In the genomic region with DNA sequence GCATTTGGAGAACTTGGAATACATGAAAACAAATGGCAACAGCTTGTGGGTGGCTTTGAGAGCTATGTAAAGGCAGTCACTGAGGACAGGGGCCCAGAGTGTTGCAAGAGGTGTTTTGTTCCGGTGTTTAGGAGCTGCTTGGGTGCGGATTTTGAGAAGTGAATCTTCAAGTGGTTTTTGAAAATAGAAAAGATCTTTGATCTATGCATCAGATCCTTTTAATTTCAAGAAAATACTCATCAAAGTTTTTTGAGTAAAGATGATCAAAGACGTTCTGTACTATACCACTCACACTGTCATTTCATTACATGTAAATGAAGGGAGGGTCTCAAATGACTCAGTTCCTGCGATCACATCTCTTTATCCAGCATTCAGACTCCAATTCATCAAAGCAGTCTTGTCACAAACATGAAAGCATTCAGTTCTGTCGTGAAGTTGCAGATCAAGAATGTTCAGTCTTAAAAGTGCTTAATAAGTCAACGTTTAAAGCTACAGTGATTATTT, we compare ENCODE assay signal across 9 cellular contexts.
A peak's percentile ranks its signal among the peaks of the same experiment; 100 is the strongest.
DNase-seq lines count a peak whose midpoint lies in the region; ATAC-seq and TF ChIP-seq lines count a peak whose summit lies in the region.
"Had no signal": no experiment of that assay in that cellular context is flagged by ENCODE, and none has a peak within 500 bp of the region (broad histone marks: within the 10 kb centered on the region; RNA-seq: fewer than 3 reads in every experiment).

No MANE protein-coding gene starts in this region.

- H3K36me3 Mint-ChIP-seq in stimulated activated effector memory CD8-positive, alpha-beta T cell treated with anti-CD3 and anti-CD28 coated beads, Interleukin-12 subunit alpha, Interleukin-12 subunit beta, amount 100 ng/mL, for 72 hours, result no peaks in the 10 kb centered on the region

- H3K9me3 ChIP-seq in left ventricle myocardium inferior (replicated peaks), result peaks cover 11% of the 10 kb centered on the region
- H3K9me3 ChIP-seq: stomach had no signal

- no peak for TF ChIP-seq CTCF in left ventricle myocardium inferior (IDR thresholded peaks at IDR 0.05; ENCODE audit: borderline replicate concordance)

- no peaks in the 10 kb centered on the region for H3K36me3 ChIP-seq in left ventricle myocardium inferior
- H3K36me3 ChIP-seq: stomach had no signal

- DNase-seq in activated T-cell treated with anti-CD3 and anti-CD28 coated beads, Interleukin-2, amount 50 U/mL, for 48 hours, result peak; percentile 56 to 61
- peak in 1 of 2 donors; percentile 60 for DNase-seq in stimulated activated effector memory CD8-positive, alpha-beta T cell treated with anti-CD3 and anti-CD28 coated beads, Interleukin-12 subunit alpha, Interleukin-12 subunit beta, amount 100 ng/mL, for 72 hours (ENCODE audit: low spot score in 2 of 2)
- no peak for DNase-seq in sciatic nerve (ENCODE audit: low spot score)
- no peak for DNase-seq in left ventricle myocardium inferior
- DNase-seq: NCI-H1048, stomach had no signal

- no peak overlapping the region for H3K27ac ChIP-seq in left ventricle myocardium inferior (replicated peaks)
- H3K27ac ChIP-seq: stomach had no signal

- H3K9me3 Mint-ChIP-seq in stimulated activated effector memory CD8-positive, alpha-beta T cell treated with anti-CD3 and anti-CD28 coated beads, Interleukin-12 subunit alpha, Interleukin-12 subunit beta, amount 100 ng/mL, for 72 hours, result no peaks in the 10 kb centered on the region

- no peak overlapping the region for H3K27ac Mint-ChIP-seq in stimulated activated effector memory CD8-positive, alpha-beta T cell treated with anti-CD3 and anti-CD28 coated beads, Interleukin-12 subunit alpha, Interleukin-12 subunit beta, amount 100 ng/mL, for 72 hours

- H3K4me1 Mint-ChIP-seq in stimulated activated effector memory CD8-positive, alpha-beta T cell treated with anti-CD3 and anti-CD28 coated beads, Interleukin-12 subunit alpha, Interleukin-12 subunit beta, amount 100 ng/mL, for 72 hours, result peaks cover 17% of the 10 kb centered on the region

- H3K27me3 ChIP-seq in left ventricle myocardium inferior (ENCODE audit: low read depth), result no peaks in the 10 kb centered on the region
- H3K27me3 ChIP-seq: stomach had no signal

- H3K4me3 ChIP-seq in left ventricle myocardium inferior, result no peak overlapping the region
- H3K4me3 ChIP-seq: stomach had no signal

- ATAC-seq in GM19351 (IDR thresholded peaks at IDR 0.05; ENCODE audit: unreplicated experiment) (peak; percentile 89), HG03103 (IDR thresholded peaks at IDR 0.05; ENCODE audit: low read depth, unreplicated experiment) (peak; percentile 79), sciatic nerve (no peak), SK-N-SH treated with all-trans-retinoic acid at 6 μM for 48 hours (no peak)
- peak; percentile 96 for ATAC-seq in stimulated activated effector memory CD8-positive, alpha-beta T cell treated with anti-CD3 and anti-CD28 coated beads, Interleukin-12 subunit alpha, Interleukin-12 subunit beta, amount 100 ng/mL, for 72 hours

- intact Hi-C loops in sciatic nerve (cut with DNase I), result no loop called here
- intact Hi-C loops in left ventricle myocardium inferior (cut with micrococcal nuclease), result no loop called here

- no peak overlapping the region for H3K4me3 Mint-ChIP-seq in stimulated activated effector memory CD8-positive, alpha-beta T cell treated with anti-CD3 and anti-CD28 coated beads, Interleukin-12 subunit alpha, Interleukin-12 subunit beta, amount 100 ng/mL, for 72 hours

- H3K4me1 ChIP-seq in left ventricle myocardium inferior, result no peaks in the 10 kb centered on the region
- H3K4me1 ChIP-seq: stomach had no signal

TF ChIP-seq in SK-N-SH treated with all-trans-retinoic acid at 6 μM for 48 hours, 23 proteins besides CTCF, POLR2A, EP300 and RAD21:
- TF ChIP-seq TOX (CRISPR knock-in tag; IDR thresholded peaks at IDR 0.05; ENCODE audit: borderline replicate concordance) (no peak), SNAI2 (CRISPR knock-in tag; IDR thresholded peaks at IDR 0.05) (no peak), ZNF70 (CRISPR knock-in tag; IDR thresholded peaks at IDR 0.05) (no peak), OSR1 (CRISPR knock-in tag; IDR thresholded peaks at IDR 0.05) (no peak), CSDC2 (CRISPR knock-in tag; IDR thresholded peaks at IDR 0.05) (no peak), RARB (CRISPR knock-in tag; IDR thresholded peaks at IDR 0.05) (no peak), ZNF8 (CRISPR knock-in tag; IDR thresholded peaks at IDR 0.05) (no peak), ZFP3 (CRISPR knock-in tag; IDR thresholded peaks at IDR 0.05) (no peak), ARNTL (CRISPR knock-in tag; IDR thresholded peaks at IDR 0.05; ENCODE audit: borderline replicate concordance, low read depth) (no peak), ZNF565 (CRISPR knock-in tag; conservative IDR thresholded peaks at IDR 0.05; ENCODE audit: low read depth) (no peak), ZC3H10 (CRISPR knock-in tag; IDR thresholded peaks at IDR 0.05) (no peak), BACH2 (CRISPR knock-in tag; IDR thresholded peaks at IDR 0.05; ENCODE audit: borderline replicate concordance) (no peak)
- TF ChIP-seq, protein P1, sequence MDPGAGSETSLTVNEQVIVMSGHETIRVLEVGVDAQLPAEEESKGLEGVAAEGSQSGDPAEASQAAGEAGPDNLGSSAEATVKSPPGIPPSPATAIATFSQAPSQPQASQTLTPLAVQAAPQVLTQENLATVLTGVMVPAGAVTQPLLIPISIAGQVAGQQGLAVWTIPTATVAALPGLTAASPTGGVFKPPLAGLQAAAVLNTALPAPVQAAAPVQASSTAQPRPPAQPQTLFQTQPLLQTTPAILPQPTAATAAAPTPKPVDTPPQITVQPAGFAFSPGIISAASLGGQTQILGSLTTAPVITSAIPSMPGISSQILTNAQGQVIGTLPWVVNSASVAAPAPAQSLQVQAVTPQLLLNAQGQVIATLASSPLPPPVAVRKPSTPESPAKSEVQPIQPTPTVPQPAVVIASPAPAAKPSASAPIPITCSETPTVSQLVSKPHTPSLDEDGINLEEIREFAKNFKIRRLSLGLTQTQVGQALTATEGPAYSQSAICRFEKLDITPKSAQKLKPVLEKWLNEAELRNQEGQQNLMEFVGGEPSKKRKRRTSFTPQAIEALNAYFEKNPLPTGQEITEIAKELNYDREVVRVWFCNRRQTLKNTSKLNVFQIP (CRISPR knock-in tag; IDR thresholded peaks at IDR 0.05; ENCODE audit: borderline replicate concordance, low read depth), result no peak
- TF ChIP-seq, protein P2, sequence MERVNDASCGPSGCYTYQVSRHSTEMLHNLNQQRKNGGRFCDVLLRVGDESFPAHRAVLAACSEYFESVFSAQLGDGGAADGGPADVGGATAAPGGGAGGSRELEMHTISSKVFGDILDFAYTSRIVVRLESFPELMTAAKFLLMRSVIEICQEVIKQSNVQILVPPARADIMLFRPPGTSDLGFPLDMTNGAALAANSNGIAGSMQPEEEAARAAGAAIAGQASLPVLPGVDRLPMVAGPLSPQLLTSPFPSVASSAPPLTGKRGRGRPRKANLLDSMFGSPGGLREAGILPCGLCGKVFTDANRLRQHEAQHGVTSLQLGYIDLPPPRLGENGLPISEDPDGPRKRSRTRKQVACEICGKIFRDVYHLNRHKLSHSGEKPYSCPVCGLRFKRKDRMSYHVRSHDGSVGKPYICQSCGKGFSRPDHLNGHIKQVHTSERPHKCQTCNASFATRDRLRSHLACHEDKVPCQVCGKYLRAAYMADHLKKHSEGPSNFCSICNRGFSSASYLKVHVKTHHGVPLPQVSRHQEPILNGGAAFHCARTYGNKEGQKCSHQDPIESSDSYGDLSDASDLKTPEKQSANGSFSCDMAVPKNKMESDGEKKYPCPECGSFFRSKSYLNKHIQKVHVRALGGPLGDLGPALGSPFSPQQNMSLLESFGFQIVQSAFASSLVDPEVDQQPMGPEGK (CRISPR knock-in tag; IDR thresholded peaks at IDR 0.05; ENCODE audit: borderline replicate concordance), result no peak
- TF ChIP-seq, protein P3, sequence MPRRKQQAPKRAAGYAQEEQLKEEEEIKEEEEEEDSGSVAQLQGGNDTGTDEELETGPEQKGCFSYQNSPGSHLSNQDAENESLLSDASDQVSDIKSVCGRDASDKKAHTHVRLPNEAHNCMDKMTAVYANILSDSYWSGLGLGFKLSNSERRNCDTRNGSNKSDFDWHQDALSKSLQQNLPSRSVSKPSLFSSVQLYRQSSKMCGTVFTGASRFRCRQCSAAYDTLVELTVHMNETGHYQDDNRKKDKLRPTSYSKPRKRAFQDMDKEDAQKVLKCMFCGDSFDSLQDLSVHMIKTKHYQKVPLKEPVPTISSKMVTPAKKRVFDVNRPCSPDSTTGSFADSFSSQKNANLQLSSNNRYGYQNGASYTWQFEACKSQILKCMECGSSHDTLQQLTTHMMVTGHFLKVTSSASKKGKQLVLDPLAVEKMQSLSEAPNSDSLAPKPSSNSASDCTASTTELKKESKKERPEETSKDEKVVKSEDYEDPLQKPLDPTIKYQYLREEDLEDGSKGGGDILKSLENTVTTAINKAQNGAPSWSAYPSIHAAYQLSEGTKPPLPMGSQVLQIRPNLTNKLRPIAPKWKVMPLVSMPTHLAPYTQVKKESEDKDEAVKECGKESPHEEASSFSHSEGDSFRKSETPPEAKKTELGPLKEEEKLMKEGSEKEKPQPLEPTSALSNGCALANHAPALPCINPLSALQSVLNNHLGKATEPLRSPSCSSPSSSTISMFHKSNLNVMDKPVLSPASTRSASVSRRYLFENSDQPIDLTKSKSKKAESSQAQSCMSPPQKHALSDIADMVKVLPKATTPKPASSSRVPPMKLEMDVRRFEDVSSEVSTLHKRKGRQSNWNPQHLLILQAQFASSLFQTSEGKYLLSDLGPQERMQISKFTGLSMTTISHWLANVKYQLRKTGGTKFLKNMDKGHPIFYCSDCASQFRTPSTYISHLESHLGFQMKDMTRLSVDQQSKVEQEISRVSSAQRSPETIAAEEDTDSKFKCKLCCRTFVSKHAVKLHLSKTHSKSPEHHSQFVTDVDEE (CRISPR knock-in tag; IDR thresholded peaks at IDR 0.05), result no peak

Comparison
In these comparisons a context has a peak if more than half of its experiments do, and no peak if none do; other contexts are left out.
1. ATAC-seq: peak in GM19351 (single experiment), HG03103 (single experiment) and stimulated activated effector memory CD8-positive, alpha-beta T cell treated with anti-CD3 and anti-CD28 coated beads, Interleukin-12 subunit alpha, Interleukin-12 subunit beta, amount 100 ng/mL, for 72 hours (single experiment); none in sciatic nerve (single experiment) and SK-N-SH treated with all-trans-retinoic acid at 6 μM for 48 hours (single experiment).
2. DNase-seq: peak in activated T-cell treated with anti-CD3 and anti-CD28 coated beads, Interleukin-2, amount 50 U/mL, for 48 hours (2 of 2); none in sciatic nerve (single experiment) and left ventricle myocardium inferior (single experiment).